ENCODE assay signal across 13 cellular contexts in the genomic region with DNA sequence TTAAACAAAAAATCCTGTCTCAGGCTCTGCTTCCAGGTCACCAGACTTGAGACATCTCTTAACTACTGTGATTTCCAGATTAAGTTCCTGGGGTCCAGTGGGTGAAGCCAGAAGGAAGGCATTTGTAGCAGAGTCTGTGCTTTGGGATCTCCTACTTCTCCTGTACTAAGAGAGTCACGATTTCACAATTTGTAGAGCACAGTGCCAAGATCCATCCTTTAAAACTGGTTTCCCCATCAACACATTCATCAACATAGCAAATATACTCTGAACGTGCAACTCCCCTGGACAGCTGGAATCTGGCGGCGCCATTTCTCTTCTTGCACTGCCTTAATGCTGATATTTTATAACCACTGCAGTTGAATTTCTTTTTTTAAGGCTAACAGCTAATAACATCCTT. TPM values are rescaled to one million over a fixed set of nuclear protein-coding genes. Genes with fewer than 3 reads are reported as not detected.
DNase-seq lines count a peak whose midpoint lies in the region; ATAC-seq, FAIRE-seq and TF ChIP-seq lines count a peak whose summit lies in the region.
"Had no signal": no experiment of that assay in that cellular context is flagged by ENCODE, and none has a peak within 500 bp of the region (broad histone marks: within the 10 kb centered on the region; RNA-seq: fewer than 3 reads in every experiment).

No MANE protein-coding gene starts in this region.

- ATAC-seq in right cardiac atrium = peak; percentile 50 to 61
- ATAC-seq: left lobe of liver had no signal

- H3K36me3 ChIP-seq in mammary epithelial cell (ENCODE audit: insufficient read depth, low read length) (peaks cover 71% of the 10 kb centered on the region), astrocyte (ENCODE audit: insufficient read depth, low read length) (no peaks in the 10 kb centered on the region), uterus (no peaks in the 10 kb centered on the region)

- FAIRE-seq in astrocyte (lab: Jason Lieb, UNC) (no peak), GM12892 (lab: Jason Lieb, UNC) (no peak)

- H3K4me1 Mint-ChIP-seq in MCF 10A (ENCODE audit: insufficient read depth, unreplicated experiment) = peaks cover 10% of the 10 kb centered on the region
- H3K4me1 Mint-ChIP-seq in astrocyte (ENCODE audit: low read depth, unreplicated experiment) = peaks cover 5% of the 10 kb centered on the region
- H3K4me1 Mint-ChIP-seq: nephron progenitor cell had no signal

- no peak overlapping the region for H3K4me3 ChIP-seq in mammary epithelial cell (replicated peaks in 1 of 3; ENCODE audit: insufficient read depth in 1 of 3, low read depth in 2 of 3, low read length in 3 of 3)
- H3K4me3 ChIP-seq in astrocyte (ENCODE audit: insufficient read depth, low read depth, low read length) = no peak overlapping the region
- no peak overlapping the region for H3K4me3 ChIP-seq in right cardiac atrium (ENCODE audit: low read length)
- H3K4me3 ChIP-seq in uterus = no peak overlapping the region

- TF ChIP-seq POLR2A in uterus (IDR thresholded peaks at IDR 0.05) (no peak), GM12892 (IDR thresholded peaks at IDR 0.05; ENCODE audit: low read depth, low read length) (no peak)

- CTCF ChIA-PET in MCF 10A (lab: Yijun Ruan, JAX) (interaction anchor here (0.9 to 1.4 kb wide), 2 partner anchors 15 to 75 kb away, joined by 3 read pairs; no protein-coding TSS in a partner anchor), mammary epithelial cell (lab: Charles Lee; ENCODE audit: low non-redundant PET) (no interaction called here)

- H3K27me3 ChIP-seq in mammary epithelial cell (ENCODE audit: insufficient read depth, low read length) (no peaks in the 10 kb centered on the region), astrocyte (ENCODE audit: insufficient read depth, low read length) (no peaks in the 10 kb centered on the region), right cardiac atrium (ENCODE audit: control insufficient read depth, insufficient read depth) (no peaks in the 10 kb centered on the region), uterus (no peaks in the 10 kb centered on the region)

- H3K36me3 Mint-ChIP-seq in MCF 10A (ENCODE audit: insufficient read depth, unreplicated experiment) (peaks cover 89% of the 10 kb centered on the region), astrocyte (ENCODE audit: low read depth, unreplicated experiment) (peaks cover 4% of the 10 kb centered on the region)

- BruUV-seq in MCF 10A (replicated peaks; lab: Mats Ljungman, UMichigan) = no TSS peak
- no TSS peak for BruUV-seq in mammary epithelial cell (replicated peaks; lab: Mats Ljungman, UMichigan)

- POLR2A ChIA-PET in MCF 10A (lab: Yijun Ruan, JAX) = interaction anchor here (1.0 to 1.4 kb wide), 2 partner anchors 9 to 11 kb away, joined by 3 to 11 read pairs; no protein-coding TSS in a partner anchor

- no peak overlapping the region for H3K4me2 ChIP-seq in mammary epithelial cell (ENCODE audit: insufficient read depth, low read depth, low read length)
- H3K4me2 ChIP-seq in astrocyte (ENCODE audit: low read length) = peak overlapping the region; percentile 63

- no peak overlapping the region for H3K4me3 Mint-ChIP-seq in MCF 10A (ENCODE audit: unreplicated experiment)
- no peak overlapping the region for H3K4me3 Mint-ChIP-seq in astrocyte (ENCODE audit: unreplicated experiment)
- H3K4me3 Mint-ChIP-seq: nephron progenitor cell had no signal

- intact Hi-C loops in MCF 10A (cut with micrococcal nuclease) = no loop called here
- intact Hi-C loops in mammary epithelial cell (cut with micrococcal nuclease) = no loop called here
- intact Hi-C loops in right cardiac atrium (cut with DNase I) = no loop called here
- intact Hi-C loops in uterus (cut with DNase I; ENCODE audit: low total_unique reads) = no loop called here

- 93% methylated on average over 4 of the region's 4 CpGs for WGBS in mammary epithelial cell (ENCODE audit: low coverage, missing lambda C conversion rate)
- 39% methylated on average over 4 of the region's 4 CpGs for whole genome bisulfite sequencing in right cardiac atrium

- no peaks in the 10 kb centered on the region for H4K20me1 ChIP-seq in mammary epithelial cell (ENCODE audit: insufficient read depth, low read length)
- no peaks in the 10 kb centered on the region for H4K20me1 ChIP-seq in astrocyte (ENCODE audit: insufficient read depth, low read length)

- H3K27ac Mint-ChIP-seq in MCF 10A (ENCODE audit: low read depth, unreplicated experiment) (peak overlapping the region; percentile 74), astrocyte (ENCODE audit: unreplicated experiment) (no peak overlapping the region)
- H3K27ac Mint-ChIP-seq: nephron progenitor cell had no signal

- no peak for TF ChIP-seq CTCF in MCF 10A (IDR thresholded peaks at IDR 0.05; ENCODE audit: unreplicated experiment)
- TF ChIP-seq CTCF in mammary epithelial cell (conservative IDR thresholded peaks at IDR 0.05 in 1 of 2, IDR thresholded peaks at IDR 0.05 in 1 of 2; ENCODE audit: extremely low read depth in 1 of 2, insufficient read depth in 1 of 2, low read depth in 1 of 2, low read length in 2 of 2) = no peak
- no peak for TF ChIP-seq CTCF in astrocyte (IDR thresholded peaks at IDR 0.05; ENCODE audit: insufficient read depth, low read depth, low read length)
- no peak for TF ChIP-seq CTCF in uterus (IDR thresholded peaks at IDR 0.05)

- H3K9me3 Mint-ChIP-seq in MCF 10A (ENCODE audit: unreplicated experiment) (no peaks in the 10 kb centered on the region), astrocyte (ENCODE audit: unreplicated experiment) (no peaks in the 10 kb centered on the region)
- H3K9me3 Mint-ChIP-seq: nephron progenitor cell had no signal

- dilution Hi-C loops in mammary epithelial cell (cut with HindIII; ENCODE audit: low sequenced_read_pairs) = no loop called here

- DNase-seq in MCF 10A (ENCODE audit: unreplicated experiment) = peak; percentile 50
- DNase-seq in mammary epithelial cell = no peak
- DNase-seq in astrocyte (ENCODE audit: low read depth) = peak; percentile 46
- no peak for DNase-seq in right cardiac atrium
- peak; percentile 47 to 78 for DNase-seq in uterus
- no peak for DNase-seq in GM12892 (ENCODE audit: insufficient read length)
- no peak for DNase-seq in substantia nigra (lab: John Stamatoyannopoulos, UW)
- DNase-seq in H4 (ENCODE audit: low spot score) = no peak
- DNase-seq: activated CD8-positive, alpha-beta memory T cell treated with anti-CD3 and anti-CD28 coated beads, Interleukin-2, amount 50 U/mL, for 4 hours; DND-41; glutamatergic neuron; nephron progenitor cell had no signal

- H3K4me1 ChIP-seq in mammary epithelial cell (ENCODE audit: insufficient read depth, low read length) (peaks cover 3% of the 10 kb centered on the region), astrocyte (ENCODE audit: insufficient read depth, low read length) (peaks cover 19% of the 10 kb centered on the region), right cardiac atrium (ENCODE audit: control insufficient read depth, insufficient read depth, low read length) (no peaks in the 10 kb centered on the region), uterus (no peaks in the 10 kb centered on the region)

- H3K9ac ChIP-seq in mammary epithelial cell (ENCODE audit: insufficient read depth, low read length) (no peak overlapping the region), astrocyte (ENCODE audit: low read length) (no peak overlapping the region)

- H3K27me3 Mint-ChIP-seq in MCF 10A (ENCODE audit: insufficient read depth, unreplicated experiment) (no peaks in the 10 kb centered on the region), astrocyte (ENCODE audit: low read depth, unreplicated experiment) (peaks cover 38% of the 10 kb centered on the region)

- H2AFZ ChIP-seq in mammary epithelial cell (ENCODE audit: low read depth, low read length) (no peak overlapping the region), astrocyte (ENCODE audit: low read depth, low read length) (no peak overlapping the region)

- H3K9me3 ChIP-seq in mammary epithelial cell (replicated peaks; ENCODE audit: insufficient read depth, low read length) (no peaks in the 10 kb centered on the region), astrocyte (ENCODE audit: insufficient read depth, low read depth, low read length) (no peaks in the 10 kb centered on the region), right cardiac atrium (ENCODE audit: control insufficient read depth, low read length) (no peaks in the 10 kb centered on the region), uterus (no peaks in the 10 kb centered on the region)

- H3K27ac ChIP-seq in mammary epithelial cell (ENCODE audit: insufficient read depth, low read depth, low read length) = no peak overlapping the region
- H3K27ac ChIP-seq in astrocyte (ENCODE audit: low read depth, low read length) = no peak overlapping the region
- H3K27ac ChIP-seq in right cardiac atrium (ENCODE audit: low read length) = peak overlapping the region; percentile 59
- peak overlapping the region; percentile 87 to 93 for H3K27ac ChIP-seq in uterus
- H3K27ac ChIP-seq in substantia nigra (ENCODE audit: low read depth, low read length, poor library complexity, severe bottlenecking) = no peak overlapping the region

- in situ Hi-C loops in mammary epithelial cell (cut with MboI; ENCODE audit: low sequenced_read_pairs in 2 of 2) = no loop called here

- H3K79me2 ChIP-seq in mammary epithelial cell (ENCODE audit: insufficient read depth, low read length) = peaks cover 82% of the 10 kb centered on the region
- H3K79me2 ChIP-seq in astrocyte (ENCODE audit: insufficient read depth, low read length) = no peaks in the 10 kb centered on the region

RNA-seq across cellular contexts. Expression of a gene that starts 33.2 kb away (rescaled TPM):
- total RNA-seq in MCF 10A (2022) (180 and 208 TPM in 2 replicates), mammary epithelial cell (100 to 1,000 TPM; 126 to 271 TPM), astrocyte (4.2 and 6.8 TPM in 2 replicates), right cardiac atrium (under 1 TPM; 0.31 to 0.72 (median 0.46) TPM), uterus (10 to 100 TPM in 1 of 4 donors, 1 to 10 TPM in 3; 1.8 to 14.2 (median 4.0) TPM)
- polyA plus RNA-seq in mammary epithelial cell (138 TPM), right cardiac atrium (0.09 TPM)
- polyA minus RNA-seq in mammary epithelial cell = 432 TPM
- polyA plus RNA-seq in GM12892 (2012; ENCODE audit: missing spikeins) = 0.36 TPM
- 0.12 and 0.31 TPM in 2 replicates for total RNA-seq in H4 (2014; rRNA removed; shearing (Covaris generic))

Comparison
In these comparisons a context has a peak if more than half of its experiments do, and no peak if none do; other contexts are left out.
1. DNase-seq: peak in MCF 10A (single experiment), astrocyte (single experiment) and uterus (2 of 2); none in mammary epithelial cell (single experiment), right cardiac atrium (0 of 3), GM12892 (single experiment), substantia nigra (0 of 49) and H4 (single experiment).
2. H3K27ac ChIP-seq: peak in right cardiac atrium (single experiment) and uterus (2 of 2); none in mammary epithelial cell (single experiment), astrocyte (single experiment) and substantia nigra (single experiment).
3. RNA of a gene that starts 33.2 kb away (total RNA-seq): 126 to 271 TPM in mammary epithelial cell and 180 to 208 TPM in MCF 10A; 4.2 to 6.8 TPM in astrocyte, 1.8 to 14.2 TPM in uterus, 0.31 to 0.72 TPM in right cardiac atrium and 0.12 to 0.31 TPM in H4; every median in the first group is over 4 times any median in the second.